17 cellular contexts compared by ENCODE assay signal in genomic region chr11:41522391-41522790, GRCh38.
DNase-seq lines count a peak whose midpoint lies in the region; ATAC-seq and TF ChIP-seq lines count a peak whose summit lies in the region.
"Had no signal": no experiment of that assay in that cellular context is flagged by ENCODE, and none has a peak within 500 bp of the region (broad histone marks: within the 10 kb centered on the region; RNA-seq: fewer than 3 reads in every experiment).

No MANE protein-coding gene starts in this region.

- H3K4me3 Mint-ChIP-seq in activated T-cell treated with anti-CD3 and anti-CD28 coated beads, Interleukin-2, amount 50 U/mL, for 72 hours, result no peak overlapping the region

- H3F3A ChIP-seq in PC-3 (ENCODE audit: low read length, unreplicated experiment), result no peaks in the 10 kb centered on the region

- peaks cover 15% of the 10 kb centered on the region for H3K4me1 ChIP-seq in PC-3 (ENCODE audit: insufficient read depth, low read length)
- H3K4me1 ChIP-seq in mesendoderm (ENCODE audit: control insufficient read depth, low read depth, low read length), result peaks cover 7% of the 10 kb centered on the region

- intact Hi-C loops in PC-3 (cut with micrococcal nuclease), result no loop called here

- H2AFZ ChIP-seq in PC-3 (ENCODE audit: low read length), result no peak overlapping the region

- H3K27me3 ChIP-seq in PC-3 (ENCODE audit: low read length) (no peaks in the 10 kb centered on the region), brain microvascular endothelial cell (replicated peaks) (no peaks in the 10 kb centered on the region), mesendoderm (ENCODE audit: insufficient read depth, low read length, poor library complexity) (no peaks in the 10 kb centered on the region), WERI-Rb-1 (ENCODE audit: insufficient read depth, low read depth, severe bottlenecking) (peaks cover 15% of the 10 kb centered on the region)

- CTCF ChIA-PET in PC-3 (lab: Charles Lee), result no interaction called here

- H3K4me3 ChIP-seq in PC-3 (ENCODE audit: low read length) (no peak overlapping the region), brain microvascular endothelial cell (ENCODE audit: low read depth, low read length) (no peak overlapping the region), mesendoderm (ENCODE audit: low read length) (no peak overlapping the region), WERI-Rb-1 (ENCODE audit: low read depth, low read length) (no peak overlapping the region)

- no peaks in the 10 kb centered on the region for H3K36me3 Mint-ChIP-seq in activated T-cell treated with anti-CD3 and anti-CD28 coated beads, Interleukin-2, amount 50 U/mL, for 72 hours (ENCODE audit: insufficient read depth in 2 of 2)

- H4K20me1 ChIP-seq in PC-3 (ENCODE audit: low read length), result no peaks in the 10 kb centered on the region

- H3K36me3 ChIP-seq in PC-3 (ENCODE audit: low read depth, low read length) (no peaks in the 10 kb centered on the region), brain microvascular endothelial cell (replicated peaks) (no peaks in the 10 kb centered on the region), mesendoderm (ENCODE audit: control insufficient read depth, insufficient read depth, low read length) (no peaks in the 10 kb centered on the region), WERI-Rb-1 (no peaks in the 10 kb centered on the region)

- no peak for ATAC-seq in PC-3
- ATAC-seq in activated T-cell treated with anti-CD3 and anti-CD28 coated beads, Interleukin-2, amount 50 U/mL, for 72 hours (replicated peaks in 1 of 2), result no peak
- ATAC-seq: HCT116 had no signal

- no peaks in the 10 kb centered on the region for H3K79me1 ChIP-seq in mesendoderm (ENCODE audit: low read length)

- H3K27ac ChIP-seq in PC-3 (ENCODE audit: low read length), result peak overlapping the region; percentile 70
- no peak overlapping the region for H3K27ac ChIP-seq in brain microvascular endothelial cell
- H3K27ac ChIP-seq in mesendoderm (ENCODE audit: low read depth, low read length), result no peak overlapping the region
- no peak overlapping the region for H3K27ac ChIP-seq in WERI-Rb-1

- H2BK15ac ChIP-seq in mesendoderm (replicated peaks; ENCODE audit: low read depth), result no peak overlapping the region

- peak overlapping the region; percentile 59 for H3K4ac ChIP-seq in mesendoderm (ENCODE audit: low read depth, low read length)

- no peak overlapping the region for H2AK5ac ChIP-seq in mesendoderm (ENCODE audit: low read length)

- DNase-seq in GM04504 (ENCODE audit: low read depth) (peak; percentile 45), PC-3 (peak; percentile 71), brain microvascular endothelial cell (peak; percentile 6), mesendoderm (peak; percentile 56), WERI-Rb-1 (no peak), foreskin melanocyte (no peak)
- DNase-seq in activated T-cell treated with anti-CD3 and anti-CD28 coated beads, Interleukin-2, amount 50 U/mL, for 72 hours, result no peak
- DNase-seq in stimulated activated naive CD4-positive, alpha-beta T cell (lab: John Stamatoyannopoulos, UW), result no peak
- DNase-seq: C1 segment of cervical spinal cord, DMS 273 treated with DMSO at 0.1 percent for 48 hours, EL, NCI-H1694, NCI-H2107, NCI-H226, NCI-H526, Right ventricle myocardium superior had no signal

- H3K79me2 ChIP-seq in PC-3 (ENCODE audit: low read length), result no peaks in the 10 kb centered on the region
- no peaks in the 10 kb centered on the region for H3K79me2 ChIP-seq in mesendoderm (ENCODE audit: control insufficient read depth, insufficient read depth, low read length)

- H3K9ac ChIP-seq in PC-3 (ENCODE audit: low read length) (no peak overlapping the region), mesendoderm (ENCODE audit: low read length) (no peak overlapping the region)

- peak overlapping the region; percentile 10; the same call in 1 of the 2 replicates for H3K4me2 ChIP-seq in PC-3 (ENCODE audit: low read length)
- H3K4me2 ChIP-seq in mesendoderm (ENCODE audit: low read length), result no peak overlapping the region

- no peak overlapping the region for H3K27ac Mint-ChIP-seq in activated T-cell treated with anti-CD3 and anti-CD28 coated beads, Interleukin-2, amount 50 U/mL, for 72 hours

- H3K18ac ChIP-seq in mesendoderm (ENCODE audit: low read length), result no peak overlapping the region

- no peaks in the 10 kb centered on the region for H3K9me3 ChIP-seq in PC-3 (ENCODE audit: low read length)
- no peaks in the 10 kb centered on the region for H3K9me3 ChIP-seq in WERI-Rb-1 (ENCODE audit: severe bottlenecking)

- no peak overlapping the region for H3K23ac ChIP-seq in mesendoderm (ENCODE audit: low read length)

- H4K5ac ChIP-seq in mesendoderm (ENCODE audit: low read length), result no peak overlapping the region

- H2BK120ac ChIP-seq in mesendoderm (ENCODE audit: low read depth, low read length), result no peak overlapping the region

- no peaks in the 10 kb centered on the region for H3K9me2 ChIP-seq in PC-3 (replicated peaks; ENCODE audit: low read length)

- H3K4me1 Mint-ChIP-seq in activated T-cell treated with anti-CD3 and anti-CD28 coated beads, Interleukin-2, amount 50 U/mL, for 72 hours (ENCODE audit: low read depth), result no peaks in the 10 kb centered on the region

- H4K8ac ChIP-seq in mesendoderm (ENCODE audit: low read depth, low read length), result no peak overlapping the region

- BruUV-seq in PC-3 (replicated peaks; lab: Mats Ljungman, UMichigan), result no TSS peak

- no peaks in the 10 kb centered on the region for H3K27me3 Mint-ChIP-seq in activated T-cell treated with anti-CD3 and anti-CD28 coated beads, Interleukin-2, amount 50 U/mL, for 72 hours (ENCODE audit: low read depth)

- H2BK5ac ChIP-seq in mesendoderm (ENCODE audit: low read length), result no peak overlapping the region

- POLR2A ChIA-PET in PC-3 (lab: Charles Lee; ENCODE audit: unreplicated experiment), result interaction anchor here (0.6 kb wide), 1 partner anchor 9 kb away, joined by 3 read pairs; no protein-coding TSS in a partner anchor

- H3K56ac ChIP-seq in mesendoderm (ENCODE audit: low read length), result no peak overlapping the region

- H3K9me3 Mint-ChIP-seq in activated T-cell treated with anti-CD3 and anti-CD28 coated beads, Interleukin-2, amount 50 U/mL, for 72 hours, result peaks cover 10 to 11% of the 10 kb centered on the region in 2 donors

- in situ Hi-C loops in brain microvascular endothelial cell (cut with HindIII; ENCODE audit: low pct_ligation_motif_present, low sequenced_read_pairs), result no loop called here

- TF ChIP-seq CTCF in PC-3 (conservative IDR thresholded peaks at IDR 0.05; ENCODE audit: low read depth, low read length) (no peak), brain microvascular endothelial cell (IDR thresholded peaks at IDR 0.05; ENCODE audit: low read depth, low read length, missing control alignments) (no peak), WERI-Rb-1 (IDR thresholded peaks at IDR 0.05; ENCODE audit: low read depth, low read length) (no peak)

Comparison
In these comparisons a context has a peak if more than half of its experiments do, and no peak if none do; other contexts are left out.
1. DNase-seq: peak in GM04504 (single experiment), PC-3 (single experiment), brain microvascular endothelial cell (single experiment) and mesendoderm (single experiment); none in WERI-Rb-1 (single experiment), activated T-cell treated with anti-CD3 and anti-CD28 coated beads, Interleukin-2, amount 50 U/mL, for 72 hours (0 of 2), stimulated activated naive CD4-positive, alpha-beta T cell (0 of 6) and foreskin melanocyte (single experiment).